ENCODE assay signal across 9 cellular contexts in genomic region chr14:76977793-76978730, GRCh38. TPM values are rescaled to one million over a fixed set of nuclear protein-coding genes. Genes with fewer than 3 reads are reported as not detected.
DNase-seq lines count a peak whose midpoint lies in the region; ATAC-seq and TF ChIP-seq lines count a peak whose summit lies in the region.
"Had no signal": no experiment of that assay in that cellular context is flagged by ENCODE, and none has a peak within 500 bp of the region (broad histone marks: within the 10 kb centered on the region; RNA-seq: fewer than 3 reads in every experiment).

No MANE protein-coding gene starts in this region.

- no peak overlapping the region for H3K4me3 ChIP-seq in BE2C (ENCODE audit: low read depth, low read length)
- H3K4me3 ChIP-seq: SK-N-MC had no signal

- peaks cover 5 to 12% of the 10 kb centered on the region in 2 donors for H3K9me3 Mint-ChIP-seq in activated naive CD4-positive, alpha-beta T cell treated with anti-CD3 and anti-CD28 coated beads, Interleukin-2, amount 50 U/mL, for 72 hours

- H3K9me3 ChIP-seq in BE2C: peaks cover 2% of the 10 kb centered on the region; the same call in 1 of the 2 replicates

- no peaks in the 10 kb centered on the region for H3K27me3 ChIP-seq in BE2C

- peaks cover 15% of the 10 kb centered on the region for H3K4me1 ChIP-seq in BE2C

- H3K36me3 Mint-ChIP-seq in activated naive CD4-positive, alpha-beta T cell treated with anti-CD3 and anti-CD28 coated beads, Interleukin-2, amount 50 U/mL, for 72 hours: peaks cover 11% of the 10 kb centered on the region in 2 donors

- no peaks in the 10 kb centered on the region for H3K36me3 ChIP-seq in BE2C

- ATAC-seq in GM18508 (IDR thresholded peaks at IDR 0.05; ENCODE audit: insufficient read depth, unreplicated experiment): peak; percentile 89
- ATAC-seq in HG02973 (IDR thresholded peaks at IDR 0.05; ENCODE audit: unreplicated experiment): peak; percentile 93
- peak; percentile 98 for ATAC-seq in activated naive CD4-positive, alpha-beta T cell treated with anti-CD3 and anti-CD28 coated beads, Interleukin-2, amount 50 U/mL, for 72 hours

- TF ChIP-seq CTCF in BE2C (IDR thresholded peaks at IDR 0.05; ENCODE audit: low read depth, low read length): no peak

- H3K27ac Mint-ChIP-seq in activated naive CD4-positive, alpha-beta T cell treated with anti-CD3 and anti-CD28 coated beads, Interleukin-2, amount 50 U/mL, for 72 hours: peak overlapping the region; percentile 82

- DNase-seq in SKM-1 treated with dmso at 0.1 percent for 144 hours (lab: John Stamatoyannopoulos, UW; ENCODE audit: unreplicated experiment): peak; percentile 21
- peak; percentile 71 to 89 for DNase-seq in activated naive CD4-positive, alpha-beta T cell treated with anti-CD3 and anti-CD28 coated beads, Interleukin-2, amount 50 U/mL, for 72 hours (ENCODE audit: low spot score in 2 of 2)
- peak; percentile 93 for DNase-seq in kidney tubule cell (ENCODE audit: low spot score)
- DNase-seq in stimulated activated CD8-positive, alpha-beta memory T cell treated with anti-CD3 and anti-CD28 coated beads, Interleukin-12 subunit alpha, Interleukin-12 subunit beta, amount 100 ng/mL, for 4 hours (ENCODE audit: low read depth): peak; percentile 79
- no peak for DNase-seq in HT-29 (ENCODE audit: low spot score)
- no peak for DNase-seq in BE2C

RNA-seq across cellular contexts. Expression of gene IRF2BPL, which starts 50.4 kb away (rescaled TPM):
- total RNA-seq in activated naive CD4-positive, alpha-beta T cell treated with anti-CD3 and anti-CD28 coated beads, Interleukin-2, amount 50 U/mL, for 72 hours: 10 to 100 TPM; 26.6 to 85.4 TPM
- total RNA-seq in HT-29 (2014; rRNA removed; shearing (Covaris generic)): 25.7 and 31.9 TPM in 2 replicates
- polyA plus RNA-seq in BE2C (2012; ENCODE audit: insufficient read depth, insufficient read length, low read depth): 148 TPM

Comparison
In these comparisons a context has a peak if more than half of its experiments do, and no peak if none do; other contexts are left out.
1. DNase-seq: peak in SKM-1 treated with dmso at 0.1 percent for 144 hours (single experiment), activated naive CD4-positive, alpha-beta T cell treated with anti-CD3 and anti-CD28 coated beads, Interleukin-2, amount 50 U/mL, for 72 hours (2 of 2), kidney tubule cell (single experiment) and stimulated activated CD8-positive, alpha-beta memory T cell treated with anti-CD3 and anti-CD28 coated beads, Interleukin-12 subunit alpha, Interleukin-12 subunit beta, amount 100 ng/mL, for 4 hours (single experiment); none in HT-29 (single experiment) and BE2C (single experiment).
2. Peak in every context shown above with its lines, with median percentiles within 50 percentile points of each other: ATAC-seq.